Comparison of ENCODE assay signal across 15 cellular contexts in the genomic region with DNA sequence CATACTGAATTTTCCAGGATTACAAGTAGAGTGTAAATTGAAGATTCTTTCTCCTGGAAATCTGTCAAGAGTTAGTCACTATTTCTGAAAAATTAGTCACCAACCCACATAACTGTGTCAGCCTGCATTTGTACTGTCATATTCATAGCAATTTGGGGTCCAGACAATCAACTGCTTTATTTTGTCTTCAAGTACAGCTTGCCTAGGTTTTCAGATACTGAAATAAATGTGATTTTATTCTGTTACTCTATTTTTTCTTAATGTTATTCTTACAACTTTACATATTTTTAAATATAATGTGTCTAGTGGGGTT. TPM values are rescaled to one million over a fixed set of nuclear protein-coding genes. Genes with fewer than 3 reads are reported as not detected.
DNase-seq lines count a peak whose midpoint lies in the region; TF ChIP-seq lines count a peak whose summit lies in the region.
"Had no signal": no experiment of that assay in that cellular context is flagged by ENCODE, and none has a peak within 500 bp of the region (broad histone marks: within the 10 kb centered on the region; RNA-seq: fewer than 3 reads in every experiment).

No MANE protein-coding gene starts in this region.

- H3K36me3 ChIP-seq in SJSA1 = no peaks in the 10 kb centered on the region
- no peaks in the 10 kb centered on the region for H3K36me3 ChIP-seq in CD8-positive, alpha-beta memory T cell (ENCODE audit: insufficient read depth, low read length)
- H3K36me3 ChIP-seq: tibial nerve had no signal

- CTCF ChIA-PET in CD8-positive, alpha-beta memory T cell (lab: Charles Lee) = no interaction called here

- peaks cover 41% of the 10 kb centered on the region for H3K4me1 ChIP-seq in SJSA1 (replicated peaks)
- no peaks in the 10 kb centered on the region for H3K4me1 ChIP-seq in CD8-positive, alpha-beta memory T cell (ENCODE audit: insufficient read depth, low read length)

- peaks cover 37% of the 10 kb centered on the region for H3K4me1 Mint-ChIP-seq in activated naive CD4-positive, alpha-beta T cell treated with anti-CD3 and anti-CD28 coated beads, Interleukin-2, amount 50 U/mL, for 24 hours
- no peaks in the 10 kb centered on the region for H3K4me1 Mint-ChIP-seq in CD8-positive, alpha-beta memory T cell
- H3K4me1 Mint-ChIP-seq: B cell had no signal

- DNase-seq in activated naive CD4-positive, alpha-beta T cell treated with anti-CD3 and anti-CD28 coated beads, Interleukin-2, amount 50 U/mL, for 16 hours = no peak
- DNase-seq in SJSA1 (ENCODE audit: low read depth in 1 of 2, low spot score in 2 of 2) = peak in 1 of 2 experiments; percentile 29
- DNase-seq in fibroblast of the aortic adventitia (ENCODE audit: low read depth) = peak; percentile 35
- DNase-seq in HT-29 (ENCODE audit: low spot score) = no peak
- DNase-seq in DMS114 treated with DMSO at 0.1 percent for 48 hours (lab: John Stamatoyannopoulos, UW; ENCODE audit: unreplicated experiment) = no peak
- no peak for DNase-seq in CD8-positive, alpha-beta memory T cell
- no peak for DNase-seq in stimulated activated CD8-positive, alpha-beta memory T cell treated with anti-CD3 and anti-CD28 coated beads, Interleukin-4, amount 100 ng/mL, for 48 hours
- DNase-seq: activated CD8-positive, alpha-beta memory T cell treated with anti-CD3 and anti-CD28 coated beads, Interleukin-2, amount 10 ng/mL, durations not matched to agents 7 days and 5 days; NCI-H187 treated with DMSO at 0.1 percent for 48 hours; posterior cingulate gyrus had no signal

- no peaks in the 10 kb centered on the region for H3K27me3 Mint-ChIP-seq in activated naive CD4-positive, alpha-beta T cell treated with anti-CD3 and anti-CD28 coated beads, Interleukin-2, amount 50 U/mL, for 24 hours
- peaks cover 0 to 1% of the 10 kb centered on the region in 2 donors for H3K27me3 Mint-ChIP-seq in CD8-positive, alpha-beta memory T cell
- H3K27me3 Mint-ChIP-seq: activated CD8-positive, alpha-beta memory T cell treated with anti-CD3 and anti-CD28 coated beads, Interleukin-2, amount 10 ng/mL, durations not matched to agents 7 days and 5 days; B cell had no signal

- H3K36me3 Mint-ChIP-seq in activated naive CD4-positive, alpha-beta T cell treated with anti-CD3 and anti-CD28 coated beads, Interleukin-2, amount 50 U/mL, for 24 hours = peaks cover 23% of the 10 kb centered on the region
- H3K36me3 Mint-ChIP-seq in CD8-positive, alpha-beta memory T cell = peaks cover 6 to 15% (median 6%) of the 10 kb centered on the region in 3 donors

- H3K27ac ChIP-seq in SJSA1 = peak overlapping the region; percentile 80
- no peak overlapping the region for H3K27ac ChIP-seq in CD8-positive, alpha-beta memory T cell (ENCODE audit: low read depth, low read length)
- H3K27ac ChIP-seq: KMS-11 had no signal

- POLR2A ChIA-PET in CD8-positive, alpha-beta memory T cell (lab: Charles Lee) = no interaction called here

- no peaks in the 10 kb centered on the region for H3K9me3 Mint-ChIP-seq in activated naive CD4-positive, alpha-beta T cell treated with anti-CD3 and anti-CD28 coated beads, Interleukin-2, amount 50 U/mL, for 24 hours
- no peaks in the 10 kb centered on the region for H3K9me3 Mint-ChIP-seq in CD8-positive, alpha-beta memory T cell

- TF ChIP-seq CTCF in fibroblast of the aortic adventitia (IDR thresholded peaks at IDR 0.05; ENCODE audit: insufficient read depth, low read length) = no peak

- no peaks in the 10 kb centered on the region for H3K9me3 ChIP-seq in SJSA1 (replicated peaks)
- H3K9me3 ChIP-seq in CD8-positive, alpha-beta memory T cell (ENCODE audit: low read length) = no peaks in the 10 kb centered on the region
- H3K9me3 ChIP-seq: tibial nerve had no signal

- no peak overlapping the region for H3K4me3 Mint-ChIP-seq in activated naive CD4-positive, alpha-beta T cell treated with anti-CD3 and anti-CD28 coated beads, Interleukin-2, amount 50 U/mL, for 24 hours
- H3K4me3 Mint-ChIP-seq in CD8-positive, alpha-beta memory T cell = no peak overlapping the region
- H3K4me3 Mint-ChIP-seq: activated CD8-positive, alpha-beta memory T cell treated with anti-CD3 and anti-CD28 coated beads, Interleukin-2, amount 10 ng/mL, durations not matched to agents 7 days and 5 days; B cell had no signal

- peak overlapping the region; percentile 79 for H3K27ac Mint-ChIP-seq in activated naive CD4-positive, alpha-beta T cell treated with anti-CD3 and anti-CD28 coated beads, Interleukin-2, amount 50 U/mL, for 24 hours
- no peak overlapping the region for H3K27ac Mint-ChIP-seq in CD8-positive, alpha-beta memory T cell
- H3K27ac Mint-ChIP-seq: activated CD8-positive, alpha-beta memory T cell treated with anti-CD3 and anti-CD28 coated beads, Interleukin-2, amount 10 ng/mL, durations not matched to agents 7 days and 5 days; B cell had no signal

- H3K4me3 ChIP-seq in SJSA1 = no peak overlapping the region
- no peak overlapping the region for H3K4me3 ChIP-seq in fibroblast of the aortic adventitia (ENCODE audit: low read depth, low read length)
- no peak overlapping the region for H3K4me3 ChIP-seq in CD8-positive, alpha-beta memory T cell (ENCODE audit: low read length)
- H3K4me3 ChIP-seq: GM12878, tibial nerve had no signal

- no peaks in the 10 kb centered on the region for H3K27me3 ChIP-seq in SJSA1 (replicated peaks)
- no peaks in the 10 kb centered on the region for H3K27me3 ChIP-seq in CD8-positive, alpha-beta memory T cell (ENCODE audit: insufficient read depth, low read length, poor library complexity, severe bottlenecking)
- H3K27me3 ChIP-seq: tibial nerve had no signal

RNA-seq across cellular contexts. Expression of a gene that starts 55.1 kb away (rescaled TPM):
- total RNA-seq in SJSA1 (2014; rRNA removed; shearing (Covaris generic)) = 0.16 and 0.74 TPM in 2 replicates
- total RNA-seq in fibroblast of the aortic adventitia (ENCODE audit: low replicate concordance) = 3.4 and 4.2 TPM in 2 replicates
- under 0.01 TPM in 1 of 2 replicates, not detected in the other for total RNA-seq in HT-29 (2014; rRNA removed; shearing (Covaris generic))
- under 1 TPM; 0.73 to 0.92 TPM for total RNA-seq in CD8-positive, alpha-beta memory T cell
- polyA plus RNA-seq in CD8-positive, alpha-beta memory T cell = 0.83 TPM
